ENCODE assay signal across 8 cellular contexts in the genomic region with DNA sequence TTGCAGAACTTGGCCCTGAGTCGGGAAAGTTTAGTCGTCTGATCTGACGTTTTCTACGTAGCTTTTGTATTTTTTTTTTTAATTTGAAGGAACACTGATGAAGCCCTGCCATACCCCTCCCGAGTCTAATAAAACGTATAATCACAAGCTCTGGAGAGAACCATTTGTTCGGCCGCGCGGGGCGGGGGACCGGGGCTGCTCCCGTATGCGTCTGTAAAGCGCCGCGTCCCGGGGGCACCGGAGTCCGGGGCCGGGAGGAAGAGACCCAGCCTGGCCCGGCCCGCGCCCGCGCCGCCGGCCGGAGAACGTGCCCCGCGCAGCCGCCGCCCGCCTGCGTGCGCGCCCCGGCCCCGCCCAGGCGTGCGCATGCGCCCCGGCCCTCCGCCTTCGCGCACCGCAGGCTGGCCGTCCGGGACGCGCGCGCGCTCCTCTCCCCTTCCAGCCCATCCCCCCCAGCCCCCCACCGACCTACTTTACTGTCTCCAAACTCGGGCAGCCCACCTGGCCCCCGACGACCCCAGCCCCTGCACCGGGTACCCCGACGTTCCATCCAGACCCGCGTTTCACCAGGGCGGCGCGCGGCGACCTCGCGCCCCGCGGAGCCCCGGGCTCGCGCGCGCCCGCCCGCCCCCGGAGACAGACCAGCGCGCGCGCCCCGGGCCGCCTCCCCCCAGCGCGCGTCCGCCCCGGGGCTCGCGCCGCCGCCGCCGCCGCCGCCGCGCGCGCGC. TPM values are rescaled to one million over a fixed set of nuclear protein-coding genes. Genes with fewer than 3 reads are reported as not detected.
DNase-seq lines count a peak whose midpoint lies in the region; ATAC-seq and TF ChIP-seq lines count a peak whose summit lies in the region.

No MANE protein-coding gene starts in this region.

- H3K9ac ChIP-seq in HUES48 (ENCODE audit: low read depth, low read length) (peak overlapping the region; percentile 72), neural cell (ENCODE audit: low read length) (peak overlapping the region; percentile 86)

- no peaks in the 10 kb centered on the region for H4K20me1 ChIP-seq in neural cell (ENCODE audit: insufficient read depth)

- H3K9me3 ChIP-seq in HUES48 (ENCODE audit: control insufficient read depth, insufficient read depth, low read length) (no peaks in the 10 kb centered on the region), neural cell (ENCODE audit: low read length) (no peaks in the 10 kb centered on the region)

- H2AFZ ChIP-seq in neural cell (ENCODE audit: low read depth, low read length), result peak overlapping the region; percentile 65

- no peak for TF ChIP-seq EP300 in neural cell (conservative IDR thresholded peaks at IDR 0.05; ENCODE audit: poor library complexity, severe bottlenecking)

- H3K4me3 ChIP-seq in HUES48 (ENCODE audit: low read depth, low read length), result peak overlapping the region; percentile 65
- H3K4me3 ChIP-seq in neural cell (ENCODE audit: low read length), result peak overlapping the region; percentile 94

- no peaks in the 10 kb centered on the region for H3K27me3 ChIP-seq in HUES48 (ENCODE audit: control insufficient read depth, insufficient read depth, low read length)
- H3K27me3 ChIP-seq in neural cell (ENCODE audit: insufficient read depth, low read depth, low read length), result no peaks in the 10 kb centered on the region

- H3K27ac ChIP-seq in HUES48 (ENCODE audit: low read depth, low read length) (peak overlapping the region; percentile 91), neural cell (ENCODE audit: low read length) (peak overlapping the region; percentile 81), substantia nigra (ENCODE audit: low read depth, low read length, poor library complexity, severe bottlenecking) (peak overlapping the region; percentile 95)

- DNase-seq in CD1c-positive myeloid dendritic cell (ENCODE audit: extremely low spot score) (peak; percentile 88), RPMI8226 (peak; percentile 79), activated gamma-delta T cell (lab: John Stamatoyannopoulos, UW) (peak; percentile 63), fibroblast of the conjunctiva (ENCODE audit: low read depth) (peak; percentile 30), substantia nigra (lab: John Stamatoyannopoulos, UW) (peak in 40 of 49 donors; percentile 38 to 86 (median 64))

- H3K9me2 ChIP-seq in neural cell (ENCODE audit: insufficient read depth, low read length), result no peaks in the 10 kb centered on the region

- H3K79me2 ChIP-seq in neural cell (replicated peaks; ENCODE audit: insufficient read depth, low read length), result peaks cover 6% of the 10 kb centered on the region

- H3K4me1 ChIP-seq in HUES48 (ENCODE audit: control insufficient read depth, insufficient read depth, low read length), result peaks cover 7% of the 10 kb centered on the region; the same call in 1 of the 2 replicates

- peak overlapping the region; percentile 94 for H3K4me2 ChIP-seq in neural cell (ENCODE audit: low read length)

- TF ChIP-seq RAD21 in neural cell (conservative IDR thresholded peaks at IDR 0.05), result no peak

- peak; percentile 11 for TF ChIP-seq CTCF in neural cell (IDR thresholded peaks at IDR 0.05; ENCODE audit: poor library complexity, severe bottlenecking)

- ATAC-seq in GM19397 (IDR thresholded peaks at IDR 0.05; ENCODE audit: unreplicated experiment), result peak; percentile 53

- peaks cover 61% of the 10 kb centered on the region for H3K36me3 ChIP-seq in HUES48 (ENCODE audit: control insufficient read depth, insufficient read depth, low read length)
- H3K36me3 ChIP-seq in neural cell (ENCODE audit: insufficient read depth, low read length), result no peaks in the 10 kb centered on the region

- H3F3A ChIP-seq in neural cell (ENCODE audit: insufficient read depth, low read length, poor library complexity, severe bottlenecking), result no peaks in the 10 kb centered on the region

TF ChIP-seq in neural cell, 6 proteins besides CTCF, POLR2A, EP300 and RAD21:
- no peak for TF ChIP-seq TAF1 (IDR thresholded peaks at IDR 0.05; ENCODE audit: low read depth)
- peak; percentile 36 for TF ChIP-seq MXI1 (conservative IDR thresholded peaks at IDR 0.05; ENCODE audit: poor library complexity, severe bottlenecking)
- TF ChIP-seq SMC3 (conservative IDR thresholded peaks at IDR 0.05; ENCODE audit: poor library complexity), result no peak
- TF ChIP-seq EZH2 (IDR thresholded peaks at IDR 0.05; ENCODE audit: borderline replicate concordance, insufficient read depth, low read length, poor library complexity, severe bottlenecking), result no peak
- TF ChIP-seq, protein P1, sequence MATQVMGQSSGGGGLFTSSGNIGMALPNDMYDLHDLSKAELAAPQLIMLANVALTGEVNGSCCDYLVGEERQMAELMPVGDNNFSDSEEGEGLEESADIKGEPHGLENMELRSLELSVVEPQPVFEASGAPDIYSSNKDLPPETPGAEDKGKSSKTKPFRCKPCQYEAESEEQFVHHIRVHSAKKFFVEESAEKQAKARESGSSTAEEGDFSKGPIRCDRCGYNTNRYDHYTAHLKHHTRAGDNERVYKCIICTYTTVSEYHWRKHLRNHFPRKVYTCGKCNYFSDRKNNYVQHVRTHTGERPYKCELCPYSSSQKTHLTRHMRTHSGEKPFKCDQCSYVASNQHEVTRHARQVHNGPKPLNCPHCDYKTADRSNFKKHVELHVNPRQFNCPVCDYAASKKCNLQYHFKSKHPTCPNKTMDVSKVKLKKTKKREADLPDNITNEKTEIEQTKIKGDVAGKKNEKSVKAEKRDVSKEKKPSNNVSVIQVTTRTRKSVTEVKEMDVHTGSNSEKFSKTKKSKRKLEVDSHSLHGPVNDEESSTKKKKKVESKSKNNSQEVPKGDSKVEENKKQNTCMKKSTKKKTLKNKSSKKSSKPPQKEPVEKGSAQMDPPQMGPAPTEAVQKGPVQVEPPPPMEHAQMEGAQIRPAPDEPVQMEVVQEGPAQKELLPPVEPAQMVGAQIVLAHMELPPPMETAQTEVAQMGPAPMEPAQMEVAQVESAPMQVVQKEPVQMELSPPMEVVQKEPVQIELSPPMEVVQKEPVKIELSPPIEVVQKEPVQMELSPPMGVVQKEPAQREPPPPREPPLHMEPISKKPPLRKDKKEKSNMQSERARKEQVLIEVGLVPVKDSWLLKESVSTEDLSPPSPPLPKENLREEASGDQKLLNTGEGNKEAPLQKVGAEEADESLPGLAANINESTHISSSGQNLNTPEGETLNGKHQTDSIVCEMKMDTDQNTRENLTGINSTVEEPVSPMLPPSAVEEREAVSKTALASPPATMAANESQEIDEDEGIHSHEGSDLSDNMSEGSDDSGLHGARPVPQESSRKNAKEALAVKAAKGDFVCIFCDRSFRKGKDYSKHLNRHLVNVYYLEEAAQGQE (IDR thresholded peaks at IDR 0.05; ENCODE audit: borderline replicate concordance), result peak; percentile 17
- peak; percentile 39 for TF ChIP-seq POLR2AphosphoS5 (IDR thresholded peaks at IDR 0.05)

RNA-seq across cellular contexts. Expression of a gene that starts 0.8 kb away (rescaled TPM):
- 104 and 107 TPM in 2 replicates for polyA plus RNA-seq in neural cell
- 61.2 and 70.4 TPM in 2 replicates for polyA minus RNA-seq in neural cell

RNA-seq across cellular contexts. Expression of a gene that starts 14.3 kb away (rescaled TPM):
- polyA plus RNA-seq in neural cell, result not detected in 2 replicates
- 0.24 and 0.35 TPM in 2 replicates for polyA minus RNA-seq in neural cell

RNA-seq across cellular contexts. Expression of a gene that starts 19.2 kb away (rescaled TPM):
- not detected in 2 replicates for polyA plus RNA-seq in neural cell
- 0.46 TPM in 1 of 2 replicates, not detected in the other for polyA minus RNA-seq in neural cell

RNA-seq across cellular contexts. Expression of a gene that starts 24.0 kb away (rescaled TPM):
- not detected in 2 replicates for polyA plus RNA-seq in neural cell
- polyA minus RNA-seq in neural cell, result not detected in 2 replicates

RNA-seq across cellular contexts. Expression of a gene that starts 39.4 kb away (rescaled TPM):
- polyA plus RNA-seq in neural cell, result not detected in 2 replicates
- not detected in 2 replicates for polyA minus RNA-seq in neural cell

Comparison
In these comparisons a context has a peak if more than half of its experiments do, and no peak if none do; other contexts are left out.
1. Peak in every context shown above with its lines: DNase-seq, ATAC-seq, H3K4me3 ChIP-seq and H3K27ac ChIP-seq.
2. DNase-seq: peak in every context shown above with its lines; median percentile 88 in CD1c-positive myeloid dendritic cell; 79 in RPMI8226; 64 in substantia nigra; 63 in activated gamma-delta T cell; 30 in fibroblast of the conjunctiva.